In the genomic region with DNA sequence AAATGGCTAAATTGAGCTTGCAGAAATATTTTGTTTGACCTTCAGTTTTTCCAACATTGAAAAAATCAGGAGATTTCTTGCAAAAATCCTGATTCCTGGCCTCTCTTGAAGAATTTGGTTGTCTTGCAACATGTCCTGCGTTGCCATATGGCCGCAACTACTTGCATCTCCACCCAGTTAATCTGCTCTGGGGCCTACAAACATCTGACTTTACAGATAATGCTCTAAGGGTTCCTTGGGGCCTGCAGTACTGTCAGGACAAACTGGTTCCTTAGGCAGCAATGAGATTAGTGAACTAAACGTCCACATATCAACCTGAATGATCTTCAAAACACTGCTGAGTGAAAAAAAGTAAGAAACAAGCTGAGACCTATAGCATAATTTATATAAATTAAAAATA, we compare ENCODE assay signal across 1 cellular context.
TF ChIP-seq lines count a peak whose summit lies in the region.

No MANE protein-coding gene starts in this region.

TF ChIP-seq in K562, 482 proteins besides CTCF, POLR2A, EP300 and RAD21 (continued from another document and continues in another):
- TF ChIP-seq, protein P1, sequence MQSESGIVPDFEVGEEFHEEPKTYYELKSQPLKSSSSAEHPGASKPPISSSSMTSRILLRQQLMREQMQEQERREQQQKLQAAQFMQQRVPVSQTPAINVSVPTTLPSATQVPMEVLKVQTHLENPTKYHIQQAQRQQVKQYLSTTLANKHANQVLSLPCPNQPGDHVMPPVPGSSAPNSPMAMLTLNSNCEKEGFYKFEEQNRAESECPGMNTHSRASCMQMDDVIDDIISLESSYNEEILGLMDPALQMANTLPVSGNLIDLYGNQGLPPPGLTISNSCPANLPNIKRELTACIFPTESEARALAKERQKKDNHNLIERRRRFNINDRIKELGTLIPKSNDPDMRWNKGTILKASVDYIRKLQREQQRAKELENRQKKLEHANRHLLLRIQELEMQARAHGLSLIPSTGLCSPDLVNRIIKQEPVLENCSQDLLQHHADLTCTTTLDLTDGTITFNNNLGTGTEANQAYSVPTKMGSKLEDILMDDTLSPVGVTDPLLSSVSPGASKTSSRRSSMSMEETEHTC (IDR thresholded peaks at IDR 0.05), result no peak
- TF ChIP-seq GABPA (tag; conservative IDR thresholded peaks at IDR 0.05; ENCODE audit: low read depth) (no peak), NCOR1 (IDR thresholded peaks at IDR 0.05) (peak; percentile 88), FOXM1 (IDR thresholded peaks at IDR 0.05; ENCODE audit: low read depth) (peak; percentile 80), FOXM1 (CRISPR knock-in tag; IDR thresholded peaks at IDR 0.05; ENCODE audit: low read depth) (no peak), SMARCA5 (IDR thresholded peaks at IDR 0.05) (no peak), NR3C1 (CRISPR knock-in tag; IDR thresholded peaks at IDR 0.05) (no peak), CEBPG (CRISPR knock-in tag; IDR thresholded peaks at IDR 0.05) (peak; percentile 45; the same call in 1 of the 2 replicates), CEBPG (tag; conservative IDR thresholded peaks at IDR 0.05 in 1 of 2, IDR thresholded peaks at IDR 0.05 in 1 of 2) (peak; percentile 44 to 85; a peak in 3 of 4 replicates), NR2C2 (CRISPR knock-in tag; IDR thresholded peaks at IDR 0.05) (no peak), NR2C2 (tag; IDR thresholded peaks at IDR 0.05) (0 out of 2 replicates have a peak, but pooled peaks have one; percentile 19), SMARCC2 (IDR thresholded peaks at IDR 0.05; ENCODE audit: low read depth) (peak; percentile 77), ASH1L (IDR thresholded peaks at IDR 0.05; ENCODE audit: borderline replicate concordance, low read depth, partially characterized antibody) (no peak), ZNF175 (CRISPR knock-in tag; IDR thresholded peaks at IDR 0.05; ENCODE audit: low read depth) (no peak), KDM4B (IDR thresholded peaks at IDR 0.05; ENCODE audit: borderline replicate concordance in 2 of 2, low read depth in 1 of 2) (no peak), BRF1 (IDR thresholded peaks at IDR 0.05; ENCODE audit: borderline replicate concordance, extremely low read depth, insufficient read length) (no peak), ZNF551 (CRISPR knock-in tag; IDR thresholded peaks at IDR 0.05) (no peak), ESRRB (CRISPR knock-in tag; IDR thresholded peaks at IDR 0.05; ENCODE audit: borderline replicate concordance) (no peak), ZNF507 (tag; conservative IDR thresholded peaks at IDR 0.05) (no peak), RBFOX2 (IDR thresholded peaks at IDR 0.05; ENCODE audit: low read depth, low read length) (no peak), RB1 (IDR thresholded peaks at IDR 0.05; ENCODE audit: low read depth) (no peak), ZNF436 (CRISPR knock-in tag; IDR thresholded peaks at IDR 0.05) (no peak), CCNT2 (IDR thresholded peaks at IDR 0.05; ENCODE audit: borderline replicate concordance, extremely low read depth, insufficient read length, low read depth, low read length) (no peak), RCOR1 (IDR thresholded peaks at IDR 0.05; ENCODE audit: borderline replicate concordance in 1 of 2, low read depth in 2 of 2, low read length in 2 of 2) (peak; percentile 83 to 91), ZNF830 (CRISPR knock-in tag; IDR thresholded peaks at IDR 0.05) (no peak), PHF20 (IDR thresholded peaks at IDR 0.05; ENCODE audit: partially characterized antibody) (no peak), TCF7 (IDR thresholded peaks at IDR 0.05; ENCODE audit: borderline replicate concordance) (no peak)
- TF ChIP-seq, protein P2, sequence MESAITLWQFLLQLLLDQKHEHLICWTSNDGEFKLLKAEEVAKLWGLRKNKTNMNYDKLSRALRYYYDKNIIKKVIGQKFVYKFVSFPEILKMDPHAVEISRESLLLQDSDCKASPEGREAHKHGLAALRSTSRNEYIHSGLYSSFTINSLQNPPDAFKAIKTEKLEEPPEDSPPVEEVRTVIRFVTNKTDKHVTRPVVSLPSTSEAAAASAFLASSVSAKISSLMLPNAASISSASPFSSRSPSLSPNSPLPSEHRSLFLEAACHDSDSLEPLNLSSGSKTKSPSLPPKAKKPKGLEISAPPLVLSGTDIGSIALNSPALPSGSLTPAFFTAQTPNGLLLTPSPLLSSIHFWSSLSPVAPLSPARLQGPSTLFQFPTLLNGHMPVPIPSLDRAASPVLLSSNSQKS (CRISPR knock-in tag; IDR thresholded peaks at IDR 0.05), result no peak
- TF ChIP-seq, protein P3, sequence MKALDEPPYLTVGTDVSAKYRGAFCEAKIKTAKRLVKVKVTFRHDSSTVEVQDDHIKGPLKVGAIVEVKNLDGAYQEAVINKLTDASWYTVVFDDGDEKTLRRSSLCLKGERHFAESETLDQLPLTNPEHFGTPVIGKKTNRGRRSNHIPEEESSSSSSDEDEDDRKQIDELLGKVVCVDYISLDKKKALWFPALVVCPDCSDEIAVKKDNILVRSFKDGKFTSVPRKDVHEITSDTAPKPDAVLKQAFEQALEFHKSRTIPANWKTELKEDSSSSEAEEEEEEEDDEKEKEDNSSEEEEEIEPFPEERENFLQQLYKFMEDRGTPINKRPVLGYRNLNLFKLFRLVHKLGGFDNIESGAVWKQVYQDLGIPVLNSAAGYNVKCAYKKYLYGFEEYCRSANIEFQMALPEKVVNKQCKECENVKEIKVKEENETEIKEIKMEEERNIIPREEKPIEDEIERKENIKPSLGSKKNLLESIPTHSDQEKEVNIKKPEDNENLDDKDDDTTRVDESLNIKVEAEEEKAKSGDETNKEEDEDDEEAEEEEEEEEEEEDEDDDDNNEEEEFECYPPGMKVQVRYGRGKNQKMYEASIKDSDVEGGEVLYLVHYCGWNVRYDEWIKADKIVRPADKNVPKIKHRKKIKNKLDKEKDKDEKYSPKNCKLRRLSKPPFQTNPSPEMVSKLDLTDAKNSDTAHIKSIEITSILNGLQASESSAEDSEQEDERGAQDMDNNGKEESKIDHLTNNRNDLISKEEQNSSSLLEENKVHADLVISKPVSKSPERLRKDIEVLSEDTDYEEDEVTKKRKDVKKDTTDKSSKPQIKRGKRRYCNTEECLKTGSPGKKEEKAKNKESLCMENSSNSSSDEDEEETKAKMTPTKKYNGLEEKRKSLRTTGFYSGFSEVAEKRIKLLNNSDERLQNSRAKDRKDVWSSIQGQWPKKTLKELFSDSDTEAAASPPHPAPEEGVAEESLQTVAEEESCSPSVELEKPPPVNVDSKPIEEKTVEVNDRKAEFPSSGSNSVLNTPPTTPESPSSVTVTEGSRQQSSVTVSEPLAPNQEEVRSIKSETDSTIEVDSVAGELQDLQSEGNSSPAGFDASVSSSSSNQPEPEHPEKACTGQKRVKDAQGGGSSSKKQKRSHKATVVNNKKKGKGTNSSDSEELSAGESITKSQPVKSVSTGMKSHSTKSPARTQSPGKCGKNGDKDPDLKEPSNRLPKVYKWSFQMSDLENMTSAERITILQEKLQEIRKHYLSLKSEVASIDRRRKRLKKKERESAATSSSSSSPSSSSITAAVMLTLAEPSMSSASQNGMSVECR (CRISPR knock-in tag; IDR thresholded peaks at IDR 0.05), result no peak
- TF ChIP-seq, protein P4, sequence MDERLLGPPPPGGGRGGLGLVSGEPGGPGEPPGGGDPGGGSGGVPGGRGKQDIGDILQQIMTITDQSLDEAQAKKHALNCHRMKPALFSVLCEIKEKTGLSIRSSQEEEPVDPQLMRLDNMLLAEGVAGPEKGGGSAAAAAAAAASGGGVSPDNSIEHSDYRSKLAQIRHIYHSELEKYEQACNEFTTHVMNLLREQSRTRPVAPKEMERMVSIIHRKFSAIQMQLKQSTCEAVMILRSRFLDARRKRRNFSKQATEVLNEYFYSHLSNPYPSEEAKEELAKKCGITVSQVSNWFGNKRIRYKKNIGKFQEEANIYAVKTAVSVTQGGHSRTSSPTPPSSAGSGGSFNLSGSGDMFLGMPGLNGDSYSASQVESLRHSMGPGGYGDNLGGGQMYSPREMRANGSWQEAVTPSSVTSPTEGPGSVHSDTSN (CRISPR knock-in tag; IDR thresholded peaks at IDR 0.05; ENCODE audit: low read depth), result no peak
- TF ChIP-seq, protein P4 (tag; conservative IDR thresholded peaks at IDR 0.05; ENCODE audit: low read depth), result no peak
- TF ChIP-seq, protein P5, sequence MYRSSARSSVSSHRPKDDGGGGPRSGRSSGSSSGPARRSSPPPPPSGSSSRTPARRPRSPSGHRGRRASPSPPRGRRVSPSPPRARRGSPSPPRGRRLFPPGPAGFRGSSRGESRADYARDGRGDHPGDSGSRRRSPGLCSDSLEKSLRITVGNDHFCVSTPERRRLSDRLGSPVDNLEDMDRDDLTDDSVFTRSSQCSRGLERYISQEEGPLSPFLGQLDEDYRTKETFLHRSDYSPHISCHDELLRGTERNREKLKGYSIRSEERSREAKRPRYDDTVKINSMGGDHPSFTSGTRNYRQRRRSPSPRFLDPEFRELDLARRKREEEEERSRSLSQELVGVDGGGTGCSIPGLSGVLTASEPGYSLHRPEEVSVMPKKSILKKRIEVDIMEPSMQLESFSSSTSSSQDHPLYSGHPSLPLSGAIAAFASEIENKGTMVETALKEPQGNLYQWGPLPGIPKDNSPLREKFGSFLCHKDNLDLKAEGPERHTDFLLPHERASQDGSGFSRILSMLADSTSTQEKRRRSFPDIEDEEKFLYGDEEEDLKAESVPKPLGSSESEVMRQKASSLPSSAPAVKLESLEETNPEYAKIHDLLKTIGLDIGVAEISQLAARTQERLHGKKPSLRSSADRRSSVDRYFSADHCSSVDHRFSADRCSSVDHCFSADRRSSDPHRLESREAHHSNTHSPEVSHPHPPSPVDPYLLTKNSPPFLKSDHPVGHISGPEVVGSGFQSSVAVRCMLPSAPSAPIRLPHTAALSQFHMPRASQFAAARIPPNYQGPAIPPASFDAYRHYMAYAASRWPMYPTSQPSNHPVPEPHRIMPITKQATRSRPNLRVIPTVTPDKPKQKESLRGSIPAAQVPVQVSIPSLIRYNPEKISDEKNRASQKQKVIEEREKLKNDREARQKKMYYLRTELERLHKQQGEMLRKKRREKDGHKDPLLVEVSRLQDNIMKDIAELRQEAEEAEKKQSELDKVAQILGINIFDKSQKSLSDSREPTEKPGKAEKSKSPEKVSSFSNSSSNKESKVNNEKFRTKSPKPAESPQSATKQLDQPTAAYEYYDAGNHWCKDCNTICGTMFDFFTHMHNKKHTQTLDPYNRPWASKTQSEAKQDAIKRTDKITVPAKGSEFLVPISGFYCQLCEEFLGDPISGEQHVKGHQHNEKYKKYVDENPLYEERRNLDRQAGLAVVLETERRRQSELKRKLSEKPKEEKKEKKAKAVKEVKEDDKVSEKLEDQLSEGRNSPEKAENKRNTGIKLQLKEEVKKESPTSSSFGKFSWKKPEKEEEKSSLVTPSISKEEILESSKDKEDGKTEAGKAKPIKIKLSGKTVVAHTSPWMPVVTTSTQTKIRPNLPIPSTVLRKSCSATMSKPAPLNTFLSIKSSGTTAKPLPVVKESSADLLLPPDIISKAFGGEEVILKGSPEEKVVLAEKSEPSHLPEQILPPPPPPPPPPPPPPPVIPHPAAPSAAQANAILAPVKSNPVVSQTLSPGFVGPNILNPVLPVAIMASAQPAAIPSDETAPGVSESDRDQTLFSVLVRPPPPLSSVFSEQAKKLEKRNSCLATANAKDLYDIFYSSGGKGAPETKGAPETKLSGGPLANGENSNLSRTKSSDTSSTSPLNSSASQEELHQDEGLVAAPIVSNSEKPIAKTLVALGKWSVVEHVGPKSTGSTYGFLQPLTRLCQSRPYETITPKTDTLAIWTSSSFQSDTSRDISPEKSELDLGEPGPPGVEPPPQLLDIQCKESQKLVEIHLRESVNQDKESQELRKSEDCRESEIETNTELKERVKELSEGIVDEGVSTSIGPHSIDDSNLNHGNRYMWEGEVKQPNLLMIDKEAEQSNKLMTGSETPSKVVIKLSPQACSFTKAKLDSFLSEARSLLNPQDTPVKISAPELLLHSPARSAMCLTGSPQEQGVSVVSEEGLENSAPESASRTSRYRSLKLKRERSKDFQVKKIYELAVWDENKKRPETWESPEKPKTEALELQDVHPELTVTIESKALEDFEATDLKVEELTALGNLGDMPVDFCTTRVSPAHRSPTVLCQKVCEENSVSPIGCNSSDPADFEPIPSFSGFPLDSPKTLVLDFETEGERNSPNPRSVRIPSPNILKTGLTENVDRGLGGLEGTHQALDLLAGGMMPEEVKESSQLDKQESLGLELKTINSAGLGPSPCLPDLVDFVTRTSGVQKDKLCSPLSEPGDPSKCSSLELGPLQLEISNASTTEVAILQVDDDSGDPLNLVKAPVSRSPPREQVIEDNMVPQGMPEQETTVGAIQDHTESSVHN (IDR thresholded peaks at IDR 0.05; ENCODE audit: borderline replicate concordance in 1 of 2, low read depth in 1 of 2), result no peak
- TF ChIP-seq, protein P6, sequence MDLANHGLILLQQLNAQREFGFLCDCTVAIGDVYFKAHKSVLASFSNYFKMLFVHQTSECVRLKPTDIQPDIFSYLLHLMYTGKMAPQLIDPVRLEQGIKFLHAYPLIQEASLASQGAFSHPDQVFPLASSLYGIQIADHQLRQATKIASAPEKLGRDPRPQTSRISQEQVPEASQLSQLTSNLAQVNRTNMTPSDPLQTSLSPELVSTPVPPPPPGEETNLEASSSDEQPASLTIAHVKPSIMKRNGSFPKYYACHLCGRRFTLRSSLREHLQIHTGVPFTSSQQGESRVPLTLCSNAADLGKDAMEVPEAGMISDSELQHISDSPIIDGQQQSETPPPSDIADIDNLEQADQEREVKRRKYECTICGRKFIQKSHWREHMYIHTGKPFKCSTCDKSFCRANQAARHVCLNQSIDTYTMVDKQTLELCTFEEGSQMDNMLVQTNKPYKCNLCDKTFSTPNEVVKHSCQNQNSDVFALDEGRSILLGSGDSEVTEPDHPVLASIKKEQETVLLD (IDR thresholded peaks at IDR 0.05), result peak; percentile 59; the same call in 1 of the 2 replicates
- TF ChIP-seq, protein P7, sequence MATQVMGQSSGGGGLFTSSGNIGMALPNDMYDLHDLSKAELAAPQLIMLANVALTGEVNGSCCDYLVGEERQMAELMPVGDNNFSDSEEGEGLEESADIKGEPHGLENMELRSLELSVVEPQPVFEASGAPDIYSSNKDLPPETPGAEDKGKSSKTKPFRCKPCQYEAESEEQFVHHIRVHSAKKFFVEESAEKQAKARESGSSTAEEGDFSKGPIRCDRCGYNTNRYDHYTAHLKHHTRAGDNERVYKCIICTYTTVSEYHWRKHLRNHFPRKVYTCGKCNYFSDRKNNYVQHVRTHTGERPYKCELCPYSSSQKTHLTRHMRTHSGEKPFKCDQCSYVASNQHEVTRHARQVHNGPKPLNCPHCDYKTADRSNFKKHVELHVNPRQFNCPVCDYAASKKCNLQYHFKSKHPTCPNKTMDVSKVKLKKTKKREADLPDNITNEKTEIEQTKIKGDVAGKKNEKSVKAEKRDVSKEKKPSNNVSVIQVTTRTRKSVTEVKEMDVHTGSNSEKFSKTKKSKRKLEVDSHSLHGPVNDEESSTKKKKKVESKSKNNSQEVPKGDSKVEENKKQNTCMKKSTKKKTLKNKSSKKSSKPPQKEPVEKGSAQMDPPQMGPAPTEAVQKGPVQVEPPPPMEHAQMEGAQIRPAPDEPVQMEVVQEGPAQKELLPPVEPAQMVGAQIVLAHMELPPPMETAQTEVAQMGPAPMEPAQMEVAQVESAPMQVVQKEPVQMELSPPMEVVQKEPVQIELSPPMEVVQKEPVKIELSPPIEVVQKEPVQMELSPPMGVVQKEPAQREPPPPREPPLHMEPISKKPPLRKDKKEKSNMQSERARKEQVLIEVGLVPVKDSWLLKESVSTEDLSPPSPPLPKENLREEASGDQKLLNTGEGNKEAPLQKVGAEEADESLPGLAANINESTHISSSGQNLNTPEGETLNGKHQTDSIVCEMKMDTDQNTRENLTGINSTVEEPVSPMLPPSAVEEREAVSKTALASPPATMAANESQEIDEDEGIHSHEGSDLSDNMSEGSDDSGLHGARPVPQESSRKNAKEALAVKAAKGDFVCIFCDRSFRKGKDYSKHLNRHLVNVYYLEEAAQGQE (CRISPR knock-in tag; IDR thresholded peaks at IDR 0.05; ENCODE audit: low read depth), result no peak
